In the genomic region with DNA sequence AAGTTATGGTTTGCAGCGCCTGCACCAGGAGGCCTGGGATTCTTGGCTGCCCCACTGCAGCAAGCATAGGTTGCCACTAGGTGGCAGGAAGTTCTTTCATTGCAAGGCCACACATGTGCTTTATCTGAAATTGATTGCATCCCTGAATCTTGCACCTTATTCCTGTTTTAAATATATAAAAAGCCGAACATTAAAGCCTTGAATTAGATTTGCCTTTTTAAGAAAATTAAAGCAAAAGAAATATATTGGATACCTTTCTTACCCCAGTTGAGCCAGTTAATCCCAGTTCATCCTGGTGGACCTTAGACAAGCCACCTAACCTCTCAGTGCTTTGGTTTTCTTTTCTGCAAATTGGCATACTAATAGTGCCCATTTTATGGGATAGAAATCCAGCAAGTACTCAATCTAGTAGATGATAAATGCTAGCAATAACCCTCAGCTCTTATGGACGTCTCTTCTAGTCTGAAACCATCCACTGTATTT, we compare ENCODE assay signal across 8 cellular contexts. TPM values are rescaled to one million over a fixed set of nuclear protein-coding genes. Genes with fewer than 3 reads are reported as not detected.
A peak's percentile ranks its signal among the peaks of the same experiment; 100 is the strongest.
DNase-seq lines count a peak whose midpoint lies in the region; ATAC-seq lines count a peak whose summit lies in the region.

No MANE protein-coding gene starts in this region.

- H3K4me1 Mint-ChIP-seq in naive thymus-derived CD4-positive, alpha-beta T cell, result peaks cover 0 to 5% (median 4%) of the 10 kb centered on the region in 7 donors

- peak; percentile 6 for DNase-seq in NK-92 treated with Interleukin-12 subunit alpha and Interleukin-12 subunit beta, amount 100 ng/mL, for 24 hours (lab: John Stamatoyannopoulos, UW)
- no peak for DNase-seq in NK-92 (lab: John Stamatoyannopoulos, UW; ENCODE audit: unreplicated experiment)
- peak; percentile 67 for DNase-seq in NCI-H748 treated with DMSO at 0.1 percent for 48 hours (lab: John Stamatoyannopoulos, UW)
- DNase-seq in activated CD8-positive, alpha-beta memory T cell treated with anti-CD3 and anti-CD28 coated beads, Interleukin-2, amount 50 U/mL, for 24 hours (ENCODE audit: extremely low read depth), result peak; percentile 17
- peak in 8 of 9 donors; percentile 12 to 54 (median 39) for DNase-seq in naive thymus-derived CD4-positive, alpha-beta T cell
- peak in 33 of 49 donors; percentile 2 to 59 (median 25) for DNase-seq in substantia nigra (lab: John Stamatoyannopoulos, UW)

- CTCF ChIA-PET in naive thymus-derived CD4-positive, alpha-beta T cell (lab: Charles Lee), result interaction anchor here (1.3 kb wide), 1 partner anchor 65 kb away, joined by 5 read pairs; no protein-coding TSS in a partner anchor

- POLR2A ChIA-PET in naive thymus-derived CD4-positive, alpha-beta T cell (lab: Charles Lee), result no interaction called here

- no peaks in the 10 kb centered on the region for H3K27me3 Mint-ChIP-seq in naive thymus-derived CD4-positive, alpha-beta T cell

- no peak overlapping the region for H3K27ac ChIP-seq in naive thymus-derived CD4-positive, alpha-beta T cell (ENCODE audit: low read depth, low read length)
- H3K27ac ChIP-seq in substantia nigra (ENCODE audit: low read depth, low read length, poor library complexity, severe bottlenecking), result no peak overlapping the region

- intact Hi-C loops in naive thymus-derived CD4-positive, alpha-beta T cell (cut with micrococcal nuclease), result loop anchor here (2.0 to 10.0 kb wide), 2 partner anchors 165 to 317 kb away; a partner anchor contains a TSS

- no peak overlapping the region for H3K4me3 Mint-ChIP-seq in naive thymus-derived CD4-positive, alpha-beta T cell

- no peaks in the 10 kb centered on the region for H3K36me3 ChIP-seq in naive thymus-derived CD4-positive, alpha-beta T cell (ENCODE audit: control insufficient read depth in 2 of 3, insufficient read depth in 3 of 3, low read length in 3 of 3)

- H3K9me3 ChIP-seq in naive thymus-derived CD4-positive, alpha-beta T cell (ENCODE audit: control insufficient read depth in 2 of 3, low read length in 3 of 3), result no peaks in the 10 kb centered on the region

- H3K4me3 ChIP-seq in naive thymus-derived CD4-positive, alpha-beta T cell (ENCODE audit: low read length), result no peak overlapping the region

- peak overlapping the region in 2 of 9 donors; percentile 59 to 62 for H3K27ac Mint-ChIP-seq in naive thymus-derived CD4-positive, alpha-beta T cell

- no peaks in the 10 kb centered on the region for H3K36me3 Mint-ChIP-seq in naive thymus-derived CD4-positive, alpha-beta T cell

- peak; percentile 75 for ATAC-seq in HG03135 (IDR thresholded peaks at IDR 0.05; ENCODE audit: unreplicated experiment)
- peak; percentile 78 for ATAC-seq in esophagus mucosa
- peak; percentile 88 for ATAC-seq in naive thymus-derived CD4-positive, alpha-beta T cell

- no peaks in the 10 kb centered on the region for H3K4me1 ChIP-seq in naive thymus-derived CD4-positive, alpha-beta T cell (ENCODE audit: control insufficient read depth in 2 of 2, insufficient read depth in 2 of 2, low read length in 2 of 2)

- no peaks in the 10 kb centered on the region for H3K9me3 Mint-ChIP-seq in naive thymus-derived CD4-positive, alpha-beta T cell

- no peaks in the 10 kb centered on the region for H3K27me3 ChIP-seq in naive thymus-derived CD4-positive, alpha-beta T cell (ENCODE audit: control insufficient read depth in 2 of 2, insufficient read depth in 2 of 2, low read length in 2 of 2)

RNA-seq across cellular contexts. Expression of a gene that starts 6.3 kb away (rescaled TPM):
- 4.5 TPM for total RNA-seq in esophagus mucosa
- total RNA-seq in naive thymus-derived CD4-positive, alpha-beta T cell, result 10 to 100 TPM; 16.0 to 28.9 (median 18.5) TPM
- polyA plus RNA-seq in naive thymus-derived CD4-positive, alpha-beta T cell, result 10 to 100 TPM; 15.3 to 21.7 TPM

RNA-seq across cellular contexts. Expression of a gene that starts 37.6 kb away (rescaled TPM):
- 27.3 TPM for total RNA-seq in esophagus mucosa
- 10 to 100 TPM; 27.8 to 66.1 (median 60.7) TPM for total RNA-seq in naive thymus-derived CD4-positive, alpha-beta T cell
- polyA plus RNA-seq in naive thymus-derived CD4-positive, alpha-beta T cell, result 10 to 100 TPM; 17.2 to 35.2 TPM

RNA-seq across cellular contexts. Expression of a gene that starts 53.3 kb away (rescaled TPM):
- total RNA-seq in esophagus mucosa, result 24.4 TPM
- 10 to 100 TPM; 12.1 to 22.5 (median 21.3) TPM for total RNA-seq in naive thymus-derived CD4-positive, alpha-beta T cell
- 10 to 100 TPM; 27.4 to 28.6 TPM for polyA plus RNA-seq in naive thymus-derived CD4-positive, alpha-beta T cell
